16 cellular contexts compared by ENCODE assay signal in genomic region chr3:83895892-83896291, GRCh38.
DNase-seq lines count a peak whose midpoint lies in the region; ATAC-seq and TF ChIP-seq lines count a peak whose summit lies in the region.
"Had no signal": no experiment of that assay in that cellular context is flagged by ENCODE, and none has a peak within 500 bp of the region (broad histone marks: within the 10 kb centered on the region; RNA-seq: fewer than 3 reads in every experiment).

No MANE protein-coding gene starts in this region.

- ATAC-seq in body of pancreas, result no peak
- ATAC-seq: A549; CD8-positive, alpha-beta T cell had no signal

- intact Hi-C loops in body of pancreas (cut with DNase I), result no loop called here

- no peaks in the 10 kb centered on the region for H4K20me1 ChIP-seq in SU-DHL-6 (ENCODE audit: low read depth, low read length)
- H4K20me1 ChIP-seq: BLaER1 treated with 17β-estradiol and CSF1 and Interleukin-3, amounts not matched to agents 10 nM and 100 nM had no signal

- H3K4ac ChIP-seq in neuronal stem cell (ENCODE audit: low read length), result no peak overlapping the region

- no peak overlapping the region for H2BK120ac ChIP-seq in neuronal stem cell (ENCODE audit: low read depth, low read length)

- H3K4me3 ChIP-seq in SU-DHL-6 (ENCODE audit: insufficient read depth, low read length, poor library complexity, severe bottlenecking) (no peak overlapping the region), neuronal stem cell (ENCODE audit: low read length in 2 of 2) (no peak overlapping the region), skeletal muscle tissue (ENCODE audit: low read length in 3 of 3) (peak overlapping the region in 2 of 3 donors; percentile 7 to 32), body of pancreas (no peak overlapping the region)
- H3K4me3 ChIP-seq: A549; BLaER1 treated with 17β-estradiol and CSF1 and Interleukin-3, amounts not matched to agents 10 nM and 100 nM had no signal

- H3K23ac ChIP-seq in neuronal stem cell (ENCODE audit: low read depth, low read length, poor library complexity), result no peak overlapping the region

- H3K9me2 ChIP-seq in SU-DHL-6 (replicated peaks; ENCODE audit: insufficient read depth, low read length), result no peaks in the 10 kb centered on the region

- no peak overlapping the region for H3K18ac ChIP-seq in neuronal stem cell (ENCODE audit: low read length)

- H4K8ac ChIP-seq in neuronal stem cell (ENCODE audit: low read depth, low read length), result no peak overlapping the region

- H3K27ac ChIP-seq in SU-DHL-6 (ENCODE audit: low read depth, low read length) (no peak overlapping the region), neuronal stem cell (replicated peaks; ENCODE audit: low read length) (no peak overlapping the region), skeletal muscle tissue (ENCODE audit: low read depth, low read length) (peak overlapping the region; percentile 26), body of pancreas (no peak overlapping the region)
- H3K27ac ChIP-seq: 22Rv1; A549; BLaER1 treated with 17β-estradiol and CSF1 and Interleukin-3, amounts not matched to agents 10 nM and 100 nM; C4-2B had no signal

- no peaks in the 10 kb centered on the region for H3K79me2 ChIP-seq in SU-DHL-6 (ENCODE audit: insufficient read depth, low read length)

- H3K9me3 ChIP-seq in SU-DHL-6 (ENCODE audit: insufficient read depth, low read length) (peaks cover 3% of the 10 kb centered on the region; the same call in 1 of the 2 replicates), neuronal stem cell (replicated peaks in 1 of 2; ENCODE audit: control insufficient read depth in 2 of 2, insufficient read depth in 1 of 2, low read depth in 1 of 2, low read length in 2 of 2) (no peaks in the 10 kb centered on the region), skeletal muscle tissue (ENCODE audit: control insufficient read depth in 3 of 3, low read length in 3 of 3) (no peaks in the 10 kb centered on the region), body of pancreas (no peaks in the 10 kb centered on the region)
- H3K9me3 ChIP-seq: A549; BLaER1 treated with 17β-estradiol and CSF1 and Interleukin-3, amounts not matched to agents 10 nM and 100 nM; Caco-2 had no signal

- no peak for TF ChIP-seq POLR2A in body of pancreas (IDR thresholded peaks at IDR 0.05)

- H3K27me3 ChIP-seq in SU-DHL-6 (ENCODE audit: low read length) (no peaks in the 10 kb centered on the region), neuronal stem cell (ENCODE audit: control insufficient read depth in 3 of 3, insufficient read depth in 3 of 3, low read depth in 1 of 3, low read length in 3 of 3) (no peaks in the 10 kb centered on the region), skeletal muscle tissue (ENCODE audit: control insufficient read depth in 3 of 3, insufficient read depth in 3 of 3, low read length in 3 of 3) (no peaks in the 10 kb centered on the region), body of pancreas (no peaks in the 10 kb centered on the region)
- H3K27me3 ChIP-seq: BLaER1 treated with 17β-estradiol and CSF1 and Interleukin-3, amounts not matched to agents 10 nM and 100 nM had no signal

- H3F3A ChIP-seq in SU-DHL-6 (ENCODE audit: insufficient read depth), result no peaks in the 10 kb centered on the region

- DNase-seq in neuronal stem cell (ENCODE audit: low spot score) (no peak), body of pancreas (no peak)
- DNase-seq in stimulated activated CD4-positive, alpha-beta T cell treated with anti-CD3 and anti-CD28 coated beads, Interleukin-4, amount 100 ng/mL, for 4 hours, result no peak
- DNase-seq: AML-193; Caco-2; Calu3; CD4-positive, alpha-beta T cell; CD8-positive, alpha-beta T cell; DMS79 treated with DMSO at 0.1 percent for 48 hours; GF-D8 had no signal

- H4K91ac ChIP-seq in neuronal stem cell (ENCODE audit: low read depth, low read length, poor library complexity), result no peak overlapping the region

- H3K36me3 ChIP-seq in SU-DHL-6 (ENCODE audit: low read length) (no peaks in the 10 kb centered on the region), neuronal stem cell (replicated peaks in 1 of 2; ENCODE audit: control insufficient read depth in 2 of 2, insufficient read depth in 2 of 2, low read length in 2 of 2) (no peaks in the 10 kb centered on the region), skeletal muscle tissue (ENCODE audit: control insufficient read depth in 3 of 3, insufficient read depth in 3 of 3, low read length in 3 of 3) (no peaks in the 10 kb centered on the region), body of pancreas (replicated peaks in 1 of 2; ENCODE audit: insufficient read depth in 1 of 2, low read depth in 2 of 2) (no peaks in the 10 kb centered on the region)
- H3K36me3 ChIP-seq: BLaER1 treated with 17β-estradiol and CSF1 and Interleukin-3, amounts not matched to agents 10 nM and 100 nM had no signal

- H2BK12ac ChIP-seq in neuronal stem cell (ENCODE audit: low read length), result no peak overlapping the region

- no peaks in the 10 kb centered on the region for H3K79me1 ChIP-seq in neuronal stem cell (ENCODE audit: low read depth, low read length)

- H3K14ac ChIP-seq in neuronal stem cell (ENCODE audit: low read length), result no peak overlapping the region

- no peak overlapping the region for H2BK15ac ChIP-seq in neuronal stem cell (ENCODE audit: low read length)

- H3K4me2 ChIP-seq in SU-DHL-6 (ENCODE audit: low read depth, low read length, poor library complexity, severe bottlenecking) (no peak overlapping the region), neuronal stem cell (ENCODE audit: insufficient read depth, low read length, poor library complexity, severe bottlenecking) (no peak overlapping the region)
- H3K4me2 ChIP-seq: A549; BLaER1 treated with 17β-estradiol and CSF1 and Interleukin-3, amounts not matched to agents 10 nM and 100 nM had no signal

- TF ChIP-seq CTCF in SU-DHL-6 (IDR thresholded peaks at IDR 0.05; ENCODE audit: insufficient read depth, low read length, poor library complexity, severe bottlenecking), result no peak
- no peak for TF ChIP-seq CTCF in body of pancreas (IDR thresholded peaks at IDR 0.05)

- H3K4me1 ChIP-seq in neuronal stem cell (ENCODE audit: control insufficient read depth in 2 of 2, insufficient read depth in 1 of 2, low read depth in 1 of 2, low read length in 2 of 2) (no peaks in the 10 kb centered on the region), skeletal muscle tissue (ENCODE audit: control insufficient read depth in 3 of 3, insufficient read depth in 3 of 3, low read length in 3 of 3) (peaks cover 7 to 9% (median 8%) of the 10 kb centered on the region in 3 donors), body of pancreas (no peaks in the 10 kb centered on the region)
- H3K4me1 ChIP-seq: A549; BLaER1 treated with 17β-estradiol and CSF1 and Interleukin-3, amounts not matched to agents 10 nM and 100 nM; Caco-2 had no signal

- H3K9ac ChIP-seq in SU-DHL-6 (ENCODE audit: low read length) (no peak overlapping the region), neuronal stem cell (ENCODE audit: low read depth, low read length, poor library complexity) (no peak overlapping the region), skeletal muscle tissue (ENCODE audit: low read depth in 1 of 3, low read length in 3 of 3) (no peak overlapping the region)
- H3K9ac ChIP-seq: BLaER1 treated with 17β-estradiol and CSF1 and Interleukin-3, amounts not matched to agents 10 nM and 100 nM had no signal

- no CpG with 5 or more reads among the region's 1 CpG for WGBS in neuronal stem cell (ENCODE audit: extremely low coverage in 2 of 2, insufficient read length in 2 of 2, insufficient replicate concordance in 1 of 2), 2 donors
- WGBS in body of pancreas, 2 donors, result 24 to 30% methylated on average over 1 of the region's 1 CpG

- H2BK5ac ChIP-seq in neuronal stem cell (ENCODE audit: low read length), result no peak overlapping the region

- no peak overlapping the region for H2AK5ac ChIP-seq in neuronal stem cell (ENCODE audit: low read depth, low read length)

- H2AFZ ChIP-seq in SU-DHL-6 (ENCODE audit: low read depth, low read length, severe bottlenecking), result peak overlapping the region; percentile 51
- H2AFZ ChIP-seq in neuronal stem cell (ENCODE audit: low read length), result peak overlapping the region; percentile 18

Comparison
In these comparisons a context has a peak if more than half of its experiments do, and no peak if none do; other contexts are left out.
1. H3K4me3 ChIP-seq: peak in skeletal muscle tissue (2 of 3); none in SU-DHL-6 (single experiment), neuronal stem cell (0 of 2) and body of pancreas (0 of 2).